9 cellular contexts compared by ENCODE assay signal in the genomic region with DNA sequence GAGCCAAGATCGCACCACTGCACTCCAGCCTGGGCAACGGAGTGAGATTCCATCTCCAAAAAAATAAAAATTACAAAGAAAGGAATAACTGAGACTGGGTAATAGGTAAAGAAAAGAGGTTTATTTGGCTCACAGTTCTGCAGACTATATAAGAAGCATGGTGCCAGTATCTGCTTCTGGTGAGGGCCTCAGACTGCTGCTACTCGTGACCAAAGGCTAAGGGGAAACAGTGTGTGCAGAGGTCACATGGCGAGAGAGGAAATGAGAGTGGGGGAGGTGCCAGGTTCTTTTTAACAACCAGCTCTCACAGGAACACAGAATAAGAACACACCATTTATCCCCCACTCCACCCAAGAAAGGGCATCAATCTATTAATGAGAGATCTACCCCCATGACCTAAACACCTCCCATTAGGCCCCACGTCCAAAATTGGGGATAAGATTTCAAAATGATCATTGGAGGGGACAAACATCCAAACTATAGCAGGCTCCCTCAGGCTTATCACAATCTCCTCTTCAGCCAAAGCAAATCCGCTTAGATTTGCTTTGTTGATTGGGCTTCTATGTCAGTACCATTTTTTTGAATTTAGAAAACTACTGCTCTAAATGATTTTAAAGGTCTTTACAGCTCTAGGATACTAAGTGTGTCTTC.
A peak's percentile ranks its signal among the peaks of the same experiment; 100 is the strongest.
DNase-seq lines count a peak whose midpoint lies in the region; ATAC-seq and TF ChIP-seq lines count a peak whose summit lies in the region.
"Had no signal": no experiment of that assay in that cellular context is flagged by ENCODE, and none has a peak within 500 bp of the region (broad histone marks: within the 10 kb centered on the region; RNA-seq: fewer than 3 reads in every experiment).

No MANE protein-coding gene starts in this region.

- 58% methylated on average over 3 of the region's 6 CpGs for whole genome bisulfite sequencing in HUES64

- H3K27ac ChIP-seq in HUES64 (ENCODE audit: low read depth, low read length), result peak overlapping the region; percentile 51; the same call in 1 of the 2 replicates

- H3K4me1 ChIP-seq in HUES64 (ENCODE audit: insufficient read depth, low read length) (peaks cover 34% of the 10 kb centered on the region), mucosa of descending colon (ENCODE audit: low read depth) (peaks cover 30% of the 10 kb centered on the region)

- DNase-seq in G401 (ENCODE audit: low spot score) (peak; percentile 41), SKM-1 (lab: John Stamatoyannopoulos, UW; ENCODE audit: unreplicated experiment) (peak; percentile 22), mucosa of descending colon (no peak), D341Med (ENCODE audit: low spot score) (no peak), GM19240 (ENCODE audit: insufficient read length, low spot score) (no peak), NCI-H2196 (lab: John Stamatoyannopoulos, UW; ENCODE audit: unreplicated experiment) (no peak)
- DNase-seq in stimulated activated CD4-positive, alpha-beta T cell treated with anti-CD3 and anti-CD28 coated beads, Interleukin-2, amount 100 ng/mL, for 48 hours, result no peak
- DNase-seq: head of caudate nucleus had no signal

- H3K9me3 ChIP-seq in HUES64 (ENCODE audit: insufficient read depth, low read depth, low read length), result no peaks in the 10 kb centered on the region
- no peaks in the 10 kb centered on the region for H3K9me3 ChIP-seq in mucosa of descending colon

- in situ Hi-C loops in G401 (cut with HindIII; ENCODE audit: low sequenced_read_pairs), result no loop called here

- peak; percentile 15 for ATAC-seq in mucosa of descending colon

- intact Hi-C loops in mucosa of descending colon (cut with DNase I, micrococcal nuclease), result no loop called here

- no peak overlapping the region; the same call in 1 of the 2 replicates for H3K9ac ChIP-seq in HUES64 (ENCODE audit: low read depth, low read length)

- no peaks in the 10 kb centered on the region for H3K36me3 ChIP-seq in HUES64 (ENCODE audit: insufficient read depth, low read length)
- H3K36me3 ChIP-seq in mucosa of descending colon (ENCODE audit: low read depth), result no peaks in the 10 kb centered on the region

- no peak for TF ChIP-seq CTCF in mucosa of descending colon (IDR thresholded peaks at IDR 0.05)

- H3K4me3 ChIP-seq in HUES64 (ENCODE audit: low read length) (no peak overlapping the region), mucosa of descending colon (no peak overlapping the region)

- H3K27me3 ChIP-seq in HUES64 (ENCODE audit: insufficient read depth, low read length), result no peaks in the 10 kb centered on the region

Comparison
In these comparisons a context has a peak if more than half of its experiments do, and no peak if none do; other contexts are left out.
1. DNase-seq: peak in G401 (single experiment) and SKM-1 (single experiment); none in mucosa of descending colon (0 of 3), D341Med (single experiment), GM19240 (single experiment), NCI-H2196 (single experiment) and stimulated activated CD4-positive, alpha-beta T cell treated with anti-CD3 and anti-CD28 coated beads, Interleukin-2, amount 100 ng/mL, for 48 hours (0 of 2).